28 cellular contexts compared by ENCODE assay signal in the genomic region with DNA sequence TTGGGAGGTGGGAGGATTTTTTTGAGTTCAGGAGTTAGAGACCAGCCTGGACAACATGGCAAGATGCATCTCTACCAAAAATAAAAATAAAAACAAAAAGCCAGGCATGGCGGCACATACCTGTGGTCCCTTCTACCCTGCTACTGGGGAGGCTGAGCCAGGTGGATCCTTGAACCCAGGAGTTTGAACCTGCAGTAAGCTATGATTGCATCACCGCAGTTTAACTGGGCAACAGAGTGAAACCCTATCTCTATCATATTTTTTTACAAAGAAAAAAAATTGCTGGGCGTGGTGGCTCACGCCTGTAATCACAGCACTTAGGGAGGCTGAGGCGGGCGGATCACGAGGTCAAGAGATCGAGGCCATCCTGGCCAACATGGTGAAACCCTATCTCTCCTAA.
"Had no signal": no experiment of that assay in that cellular context is flagged by ENCODE, and none has a peak within 500 bp of the region (broad histone marks: within the 10 kb centered on the region; RNA-seq: fewer than 3 reads in every experiment).

No MANE protein-coding gene starts in this region.

- H3K36me3 ChIP-seq: ascending aorta, breast epithelium, cardiac muscle cell, colonic mucosa had no signal

- H3K9me3 ChIP-seq: ascending aorta, breast epithelium, colonic mucosa had no signal

- H3K27ac ChIP-seq: ascending aorta, breast epithelium, cardiac muscle cell, colonic mucosa, dorsolateral prefrontal cortex had no signal

- DNase-seq: activated CD4-positive, alpha-beta memory T cell treated with anti-CD3 and anti-CD28 coated beads, Interleukin-2, amount 10 ng/mL, durations not matched to agents 7 days and 5 days; activated CD4-positive, alpha-beta T cell treated with anti-CD3 and anti-CD28 coated beads for 1 hour; activated CD4-positive, alpha-beta T cell treated with anti-CD3 and anti-CD28 coated beads for 4 hours; activated CD4-positive, alpha-beta T cell treated with anti-CD3 and anti-CD28 coated beads, Interleukin-2, amount 10 ng/mL, durations not matched to agents 7 days and 5 days; activated CD4-positive, alpha-beta T cell treated with anti-CD3 and anti-CD28 coated beads, Interleukin-2, amount 50 U/mL, for 4 hours; activated CD4-positive, CD25-positive, alpha-beta regulatory T cell; activated CD8-positive, alpha-beta memory T cell treated with anti-CD3 and anti-CD28 coated beads, Interleukin-2, amount 50 U/mL, for 48 hours; activated gamma-delta T cell; activated naive CD4-positive, alpha-beta T cell; activated naive CD4-positive, alpha-beta T cell treated with anti-CD3 and anti-CD28 coated beads, Interleukin-2, amount 10 ng/mL, durations not matched to agents 7 days and 5 days; activated naive CD8-positive, alpha-beta T cell treated with anti-CD3 and anti-CD28 coated beads, Interleukin-2, amount 10 ng/mL, durations not matched to agents 7 days and 5 days; activated T-cell treated with anti-CD3 and anti-CD28 coated beads for 4 hours; activated T-cell treated with anti-CD3 and anti-CD28 coated beads, Interleukin-2, amount 50 U/mL, for 24 hours; activated T-cell treated with anti-CD3 and anti-CD28 coated beads, Interleukin-2, amount 50 U/mL, for 72 hours; central memory CD4-positive, alpha-beta T cell; cerebellar nuclear complex; colonic mucosa; dorsolateral prefrontal cortex; effector memory CD4-positive, alpha-beta T cell; endodermal cell; foreskin fibroblast; head of caudate nucleus; T-helper 2 cell had no signal

- H3K4me3 ChIP-seq: ascending aorta, breast epithelium, cardiac muscle cell, colonic mucosa, dorsolateral prefrontal cortex had no signal

- H3K27me3 ChIP-seq: ascending aorta, breast epithelium, cardiac muscle cell, colonic mucosa, dorsolateral prefrontal cortex had no signal

- ATAC-seq: activated naive CD4-positive, alpha-beta T cell treated with anti-CD3 and anti-CD28 coated beads, Interleukin-2, amount 50 U/mL, for 72 hours; activated T-cell treated with anti-CD3 and anti-CD28 coated beads, Interleukin-2, amount 50 U/mL, for 72 hours; esophagus mucosa had no signal

- H3K4me1 ChIP-seq: ascending aorta, breast epithelium, colonic mucosa had no signal
